Comparison of ENCODE assay signal across 8 cellular contexts in genomic region chr5:126972062-126972895, GRCh38. TPM values are rescaled to one million over a fixed set of nuclear protein-coding genes. Genes with fewer than 3 reads are reported as not detected.
DNase-seq lines count a peak whose midpoint lies in the region; ATAC-seq and TF ChIP-seq lines count a peak whose summit lies in the region.

No MANE protein-coding gene starts in this region.

- peak overlapping the region; percentile 66 for H3K4me2 ChIP-seq in OCI-LY7 (ENCODE audit: low read length)

- H3K36me3 ChIP-seq in OCI-LY7 (ENCODE audit: insufficient read depth, low read length): no peaks in the 10 kb centered on the region

- no peak for TF ChIP-seq CTCF in OCI-LY7 (conservative IDR thresholded peaks at IDR 0.05; ENCODE audit: low read length)

- peak; percentile 77 for ATAC-seq in HG03025 (IDR thresholded peaks at IDR 0.05; ENCODE audit: low FRiP score, unreplicated experiment)

- peaks cover 78% of the 10 kb centered on the region for H3K4me1 ChIP-seq in OCI-LY7 (ENCODE audit: insufficient read depth, low read length, poor library complexity, severe bottlenecking)

- H3K9me3 ChIP-seq in OCI-LY7 (ENCODE audit: low read length): 0 out of 2 replicates have a peak, but pooled peaks cover 8% of the 10 kb centered on the region

- peak overlapping the region; percentile 63 for H3K4me3 ChIP-seq in OCI-LY7 (ENCODE audit: low read depth, low read length, poor library complexity, severe bottlenecking)

- H4K20me1 ChIP-seq in OCI-LY7 (ENCODE audit: insufficient read depth, low read length): no peaks in the 10 kb centered on the region

- H3K79me2 ChIP-seq in OCI-LY7 (ENCODE audit: insufficient read depth, low read depth, low read length): peaks cover 33% of the 10 kb centered on the region; the same call in 1 of the 2 replicates

- CTCF ChIA-PET in OCI-LY7 (lab: Charles Lee; ENCODE audit: unreplicated experiment): no interaction called here

- BruUV-seq in OCI-LY7 (replicated peaks; lab: Mats Ljungman, UMichigan): no TSS peak

- peak; percentile 13 for DNase-seq in stimulated activated CD4-positive, alpha-beta T cell treated with anti-CD3 and anti-CD28 coated beads, Interleukin-1b, Interleukin-23, amount 100 ng/mL, for 48 hours
- no peak for DNase-seq in stimulated activated CD4-positive, alpha-beta T cell treated with anti-CD3 and anti-CD28 coated beads, Interleukin-4, amount 100 ng/mL, for 1 hour
- DNase-seq in OCI-LY7 (ENCODE audit: low spot score): peak; percentile 83
- peak; percentile 32 for DNase-seq in dermis blood vessel endothelial cell
- DNase-seq in AG08395 (ENCODE audit: low spot score): no peak
- no peak for DNase-seq in G401 (ENCODE audit: low spot score)
- DNase-seq in iPS-NIHi11 (ENCODE audit: low spot score): no peak

- POLR2A ChIA-PET in OCI-LY7 (lab: Charles Lee): interaction anchor here (0.6 to 2.5 kb wide), 12 partner anchors 10 to 367 kb away, joined by 3 to 9 read pairs (median 4); partner anchors contain the start of gene MARCHF3

- peak overlapping the region; percentile 90 for H3K27ac ChIP-seq in OCI-LY7 (ENCODE audit: low read depth, low read length, poor library complexity, severe bottlenecking)

- intact Hi-C loops in OCI-LY7 (cut with micrococcal nuclease; ENCODE audit: unreplicated experiment): loop anchor here (2.0 to 5.0 kb wide), 2 partner anchors 59 to 195 kb away; partner anchors contain the start of genes LMNB1 and MARCHF3

- in situ Hi-C loops in G401 (cut with HindIII; ENCODE audit: low sequenced_read_pairs): no loop called here

- H3K9me2 ChIP-seq in OCI-LY7 (ENCODE audit: insufficient read depth, low read length): no peaks in the 10 kb centered on the region

- H2AFZ ChIP-seq in OCI-LY7 (ENCODE audit: low read length): peak overlapping the region; percentile 66; the same call in 1 of the 2 replicates

RNA-seq across cellular contexts. Expression of gene MARCHF3, which starts 58.1 kb away (rescaled TPM):
- 7.0 and 9.2 TPM in 2 replicates for total RNA-seq in OCI-LY7 (2014; rRNA removed; shearing (Covaris generic))
- 5.4 and 7.3 TPM in 2 replicates for total RNA-seq in OCI-LY7 (2022)
- total RNA-seq in dermis blood vessel endothelial cell: 65.9 and 84.4 TPM in 2 replicates
- not detected in 2 replicates for total RNA-seq in G401 (2014; rRNA removed; shearing (Covaris generic))

Comparison
In these comparisons a context has a peak if more than half of its experiments do, and no peak if none do; other contexts are left out.
1. DNase-seq: peak in stimulated activated CD4-positive, alpha-beta T cell treated with anti-CD3 and anti-CD28 coated beads, Interleukin-1b, Interleukin-23, amount 100 ng/mL, for 48 hours (single experiment), OCI-LY7 (single experiment) and dermis blood vessel endothelial cell (single experiment); none in stimulated activated CD4-positive, alpha-beta T cell treated with anti-CD3 and anti-CD28 coated beads, Interleukin-4, amount 100 ng/mL, for 1 hour (single experiment), AG08395 (single experiment), G401 (single experiment) and iPS-NIHi11 (single experiment).